ENCODE assay signal across 1 cellular context in genomic region chr6:1868561-1869261, GRCh38.
TF ChIP-seq lines count a peak whose summit lies in the region.

No MANE protein-coding gene starts in this region.

TF ChIP-seq in GM12878, 131 proteins besides CTCF, POLR2A, EP300 and RAD21 (continued from another document):
- TF ChIP-seq, protein P1, sequence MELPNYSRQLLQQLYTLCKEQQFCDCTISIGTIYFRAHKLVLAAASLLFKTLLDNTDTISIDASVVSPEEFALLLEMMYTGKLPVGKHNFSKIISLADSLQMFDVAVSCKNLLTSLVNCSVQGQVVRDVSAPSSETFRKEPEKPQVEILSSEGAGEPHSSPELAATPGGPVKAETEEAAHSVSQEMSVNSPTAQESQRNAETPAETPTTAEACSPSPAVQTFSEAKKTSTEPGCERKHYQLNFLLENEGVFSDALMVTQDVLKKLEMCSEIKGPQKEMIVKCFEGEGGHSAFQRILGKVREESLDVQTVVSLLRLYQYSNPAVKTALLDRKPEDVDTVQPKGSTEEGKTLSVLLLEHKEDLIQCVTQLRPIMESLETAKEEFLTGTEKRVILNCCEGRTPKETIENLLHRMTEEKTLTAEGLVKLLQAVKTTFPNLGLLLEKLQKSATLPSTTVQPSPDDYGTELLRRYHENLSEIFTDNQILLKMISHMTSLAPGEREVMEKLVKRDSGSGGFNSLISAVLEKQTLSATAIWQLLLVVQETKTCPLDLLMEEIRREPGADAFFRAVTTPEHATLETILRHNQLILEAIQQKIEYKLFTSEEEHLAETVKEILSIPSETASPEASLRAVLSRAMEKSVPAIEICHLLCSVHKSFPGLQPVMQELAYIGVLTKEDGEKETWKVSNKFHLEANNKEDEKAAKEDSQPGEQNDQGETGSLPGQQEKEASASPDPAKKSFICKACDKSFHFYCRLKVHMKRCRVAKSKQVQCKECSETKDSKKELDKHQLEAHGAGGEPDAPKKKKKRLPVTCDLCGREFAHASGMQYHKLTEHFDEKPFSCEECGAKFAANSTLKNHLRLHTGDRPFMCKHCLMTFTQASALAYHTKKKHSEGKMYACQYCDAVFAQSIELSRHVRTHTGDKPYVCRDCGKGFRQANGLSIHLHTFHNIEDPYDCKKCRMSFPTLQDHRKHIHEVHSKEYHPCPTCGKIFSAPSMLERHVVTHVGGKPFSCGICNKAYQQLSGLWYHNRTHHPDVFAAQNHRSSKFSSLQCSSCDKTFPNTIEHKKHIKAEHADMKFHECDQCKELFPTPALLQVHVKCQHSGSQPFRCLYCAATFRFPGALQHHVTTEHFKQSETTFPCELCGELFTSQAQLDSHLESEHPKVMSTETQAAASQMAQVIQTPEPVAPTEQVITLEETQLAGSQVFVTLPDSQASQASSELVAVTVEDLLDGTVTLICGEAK (IDR thresholded peaks at IDR 0.05; ENCODE audit: borderline replicate concordance), result peak; percentile 43; the same call in 1 of the 2 replicates
- TF ChIP-seq, protein P2, sequence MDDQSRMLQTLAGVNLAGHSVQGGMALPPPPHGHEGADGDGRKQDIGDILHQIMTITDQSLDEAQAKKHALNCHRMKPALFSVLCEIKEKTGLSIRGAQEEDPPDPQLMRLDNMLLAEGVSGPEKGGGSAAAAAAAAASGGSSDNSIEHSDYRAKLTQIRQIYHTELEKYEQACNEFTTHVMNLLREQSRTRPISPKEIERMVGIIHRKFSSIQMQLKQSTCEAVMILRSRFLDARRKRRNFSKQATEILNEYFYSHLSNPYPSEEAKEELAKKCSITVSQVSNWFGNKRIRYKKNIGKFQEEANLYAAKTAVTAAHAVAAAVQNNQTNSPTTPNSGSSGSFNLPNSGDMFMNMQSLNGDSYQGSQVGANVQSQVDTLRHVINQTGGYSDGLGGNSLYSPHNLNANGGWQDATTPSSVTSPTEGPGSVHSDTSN (IDR thresholded peaks at IDR 0.05; ENCODE audit: insufficient replicate concordance, low read depth, low read length), result no peak
- TF ChIP-seq RAD51 (IDR thresholded peaks at IDR 0.05) (no peak), KDM1A (IDR thresholded peaks at IDR 0.05; ENCODE audit: borderline replicate concordance) (no peak), E4F1 (IDR thresholded peaks at IDR 0.05; ENCODE audit: borderline replicate concordance, partially characterized antibody) (no peak), MTA2 (IDR thresholded peaks at IDR 0.05; ENCODE audit: low read depth) (peak; percentile 43; the same call in 1 of the 2 replicates), IRF4 (IDR thresholded peaks at IDR 0.05; ENCODE audit: low read depth, low read length) (peak; percentile 64; the same call in 1 of the 2 replicates), PAX8 (IDR thresholded peaks at IDR 0.05) (no peak), SREBF2 (IDR thresholded peaks at IDR 0.05; ENCODE audit: low read length) (no peak), RUNX3 (IDR thresholded peaks at IDR 0.05; ENCODE audit: low read length) (peak; percentile 34; the same call in 1 of the 2 replicates), CREM (IDR thresholded peaks at IDR 0.05; ENCODE audit: low read depth) (peak; percentile 52), RELA (IDR thresholded peaks at IDR 0.05; ENCODE audit: borderline replicate concordance, partially characterized antibody) (no peak), MTA3 (IDR thresholded peaks at IDR 0.05; ENCODE audit: borderline replicate concordance, low read length) (no peak), DPF2 (IDR thresholded peaks at IDR 0.05) (peak; percentile 27; the same call in 1 of the 2 replicates), SPI1 (IDR thresholded peaks at IDR 0.05; ENCODE audit: borderline replicate concordance, insufficient read depth, low read depth, low read length) (peak; percentile 94), SMC3 (IDR thresholded peaks at IDR 0.05; ENCODE audit: borderline replicate concordance, low read length) (no peak), POU2F2 (IDR thresholded peaks at IDR 0.05; ENCODE audit: borderline replicate concordance, low read depth, low read length) (peak; percentile 93), YY1 (IDR thresholded peaks at IDR 0.05; ENCODE audit: low read depth, low read length) (peak; percentile 87), RBBP5 (conservative IDR thresholded peaks at IDR 0.05) (no peak), RELB (IDR thresholded peaks at IDR 0.05; ENCODE audit: low read depth) (peak; percentile 57; the same call in 1 of the 2 replicates), HDGF (IDR thresholded peaks at IDR 0.05) (no peak), PAX5 (IDR thresholded peaks at IDR 0.05; ENCODE audit: borderline replicate concordance, low read depth, low read length) (peak; percentile 51; the same call in 1 of the 2 replicates), ZNF274 (IDR thresholded peaks at IDR 0.05; ENCODE audit: insufficient read depth, insufficient read length) (no peak)
- TF ChIP-seq, protein P3, sequence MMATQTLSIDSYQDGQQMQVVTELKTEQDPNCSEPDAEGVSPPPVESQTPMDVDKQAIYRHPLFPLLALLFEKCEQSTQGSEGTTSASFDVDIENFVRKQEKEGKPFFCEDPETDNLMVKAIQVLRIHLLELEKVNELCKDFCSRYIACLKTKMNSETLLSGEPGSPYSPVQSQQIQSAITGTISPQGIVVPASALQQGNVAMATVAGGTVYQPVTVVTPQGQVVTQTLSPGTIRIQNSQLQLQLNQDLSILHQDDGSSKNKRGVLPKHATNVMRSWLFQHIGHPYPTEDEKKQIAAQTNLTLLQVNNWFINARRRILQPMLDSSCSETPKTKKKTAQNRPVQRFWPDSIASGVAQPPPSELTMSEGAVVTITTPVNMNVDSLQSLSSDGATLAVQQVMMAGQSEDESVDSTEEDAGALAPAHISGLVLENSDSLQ (IDR thresholded peaks at IDR 0.05), result peak; percentile 40; the same call in 1 of the 2 replicates
TF ChIP-seq in GM12878: peak in this region for 18.
